ENCODE assay signal across 25 cellular contexts in genomic region chr2:219078126-219078525, GRCh38. TPM values are rescaled to one million over a fixed set of nuclear protein-coding genes. Genes with fewer than 3 reads are reported as not detected.
DNase-seq lines count a peak whose midpoint lies in the region; ATAC-seq, FAIRE-seq and TF ChIP-seq lines count a peak whose summit lies in the region.
"Had no signal": no experiment of that assay in that cellular context is flagged by ENCODE, and none has a peak within 500 bp of the region (broad histone marks: within the 10 kb centered on the region; RNA-seq: fewer than 3 reads in every experiment).

No MANE protein-coding gene starts in this region.

- no peak overlapping the region for H3K4ac ChIP-seq in H1 (replicated peaks; ENCODE audit: insufficient read length, low read depth, low read length)

- TF ChIP-seq EP300 in H1 (IDR thresholded peaks at IDR 0.05; ENCODE audit: borderline replicate concordance in 1 of 2, low read depth in 2 of 2, low read length in 2 of 2) = no peak
- no peak for TF ChIP-seq EP300 in stomach (IDR thresholded peaks at IDR 0.05)

- peak; percentile 10 for TF ChIP-seq CTCF in GM12873 (IDR thresholded peaks at IDR 0.05; ENCODE audit: insufficient read depth, low read depth, low read length, missing control alignments)
- TF ChIP-seq CTCF in OCI-LY7 (conservative IDR thresholded peaks at IDR 0.05; ENCODE audit: low read length) = peak; percentile 47
- TF ChIP-seq CTCF in H1 (IDR thresholded peaks at IDR 0.05; ENCODE audit: control extremely low read depth in 1 of 3, insufficient read depth in 1 of 3, low read depth in 1 of 3, low read length in 3 of 3) = peak in 1 of 3 experiments; percentile 26; a peak in 1 of 4 replicates
- TF ChIP-seq CTCF in stomach (IDR thresholded peaks at IDR 0.05) = no peak
- TF ChIP-seq CTCF in lower lobe of right lung (IDR thresholded peaks at IDR 0.05) = no peak

- no peak overlapping the region for H3K18ac ChIP-seq in H1 (ENCODE audit: extremely low read depth, low read length)

- 63% methylated on average over 3 of the region's 3 CpGs; no CpG with 5 or more reads in 1 of the 2 experiments for WGBS in H1 (ENCODE audit: extremely low coverage in 1 of 2, insufficient coverage in 1 of 2, insufficient read length in 1 of 2, insufficient replicate concordance in 2 of 2, low coverage in 1 of 2, low lambda C conversion rate in 2 of 2, missing lambda C conversion rate in 1 of 2), 2 experiments
- WGBS in stomach, 5 donors = 79 to 90% (median 87%) methylated on average over 3 of the region's 3 CpGs

- no peak overlapping the region for H2BK15ac ChIP-seq in H1 (ENCODE audit: low read length)

- H3K9ac ChIP-seq in H1 (replicated peaks in 1 of 4; ENCODE audit: extremely low read depth in 1 of 4, low read depth in 3 of 4, low read length in 3 of 4) = no peak overlapping the region

- H3K27me3 ChIP-seq in H1 (replicated peaks in 1 of 4; ENCODE audit: control insufficient read depth in 3 of 4, extremely low read depth in 1 of 4, insufficient read depth in 3 of 4, low read length in 3 of 4) = no peaks in the 10 kb centered on the region
- no peaks in the 10 kb centered on the region for H3K27me3 ChIP-seq in stomach
- H3K27me3 ChIP-seq in lower lobe of right lung (ENCODE audit: low read depth) = no peaks in the 10 kb centered on the region
- H3K27me3 ChIP-seq: tibial nerve had no signal

- CTCF ChIA-PET in OCI-LY7 (lab: Charles Lee; ENCODE audit: unreplicated experiment) (no interaction called here), H1 (lab: Charles Lee; ENCODE audit: partially characterized antibody) (interaction anchor here (1.0 to 62.8 kb wide), 9 partner anchors 8 to 76 kb away, joined by 3 to 1777 read pairs (median 6); partner anchors contain the start of gene IHH)

- H3K36me3 ChIP-seq in OCI-LY7 (ENCODE audit: insufficient read depth, low read length) (peaks cover 7% of the 10 kb centered on the region; the same call in 1 of the 2 replicates), H1 (ENCODE audit: control insufficient read depth in 2 of 4, insufficient read depth in 4 of 4, low read length in 3 of 4) (peaks cover 0 to 5% (median under 1%) of the 10 kb centered on the region in 4 experiments; a peak in 3 of 8 replicates), stomach (peaks cover 11 to 48% (median 46%) of the 10 kb centered on the region in 4 donors), lower lobe of right lung (peaks cover 28% of the 10 kb centered on the region)

- H2BK12ac ChIP-seq in H1 (ENCODE audit: low read depth, low read length) = no peak overlapping the region

- intact Hi-C loops in OCI-LY7 (cut with micrococcal nuclease; ENCODE audit: unreplicated experiment) (no loop called here), stomach (cut with DNase I; ENCODE audit: low total_unique reads) (no loop called here), lower lobe of right lung (cut with DNase I) (no loop called here)

- H2BK5ac ChIP-seq in H1 (ENCODE audit: low read depth, low read length) = no peak overlapping the region

- H3K9me3 ChIP-seq in OCI-LY7 (ENCODE audit: low read length) (no peaks in the 10 kb centered on the region), H1 (ENCODE audit: insufficient read depth in 2 of 2, low read depth in 1 of 2, low read length in 1 of 2) (no peaks in the 10 kb centered on the region), stomach (no peaks in the 10 kb centered on the region), lower lobe of right lung (no peaks in the 10 kb centered on the region)
- H3K9me3 ChIP-seq: left ventricle myocardium inferior, mucosa of descending colon, tibial nerve had no signal

- H4K91ac ChIP-seq in H1 (replicated peaks; ENCODE audit: insufficient read length, low read length) = no peak overlapping the region

- H3K27ac ChIP-seq in OCI-LY7 (ENCODE audit: low read depth, low read length, poor library complexity, severe bottlenecking) (no peak overlapping the region), H1 (ENCODE audit: low read depth, low read length) (no peak overlapping the region), stomach (peak overlapping the region in 3 of 5 donors; percentile 68 to 85 (median 79)), lower lobe of right lung (no peak overlapping the region)
- H3K27ac ChIP-seq: left ventricle myocardium inferior, tibial nerve had no signal

- H2BK120ac ChIP-seq in H1 (replicated peaks; ENCODE audit: low read depth, low read length) = no peak overlapping the region

- no peak overlapping the region for H3K23ac ChIP-seq in H1 (ENCODE audit: insufficient read length)

- H3K79me2 ChIP-seq in OCI-LY7 (ENCODE audit: insufficient read depth, low read depth, low read length) (no peaks in the 10 kb centered on the region), H1 (ENCODE audit: control insufficient read depth in 1 of 2, insufficient read depth in 2 of 2, low read length in 2 of 2) (no peaks in the 10 kb centered on the region)

- no peaks in the 10 kb centered on the region for H4K20me1 ChIP-seq in OCI-LY7 (ENCODE audit: insufficient read depth, low read length)
- peaks cover 0 to 4% of the 10 kb centered on the region in 2 experiments for H4K20me1 ChIP-seq in H1 (replicated peaks in 1 of 2; ENCODE audit: control insufficient read depth in 1 of 2, insufficient read depth in 2 of 2, low read length in 2 of 2)

- H3K79me1 ChIP-seq in H1 (ENCODE audit: low read depth, low read length) = no peaks in the 10 kb centered on the region

- H2BK20ac ChIP-seq in H1 (ENCODE audit: low read length) = no peak overlapping the region

- H2AK5ac ChIP-seq in H1 (ENCODE audit: low read depth, low read length) = no peak overlapping the region

- H2AFZ ChIP-seq in OCI-LY7 (ENCODE audit: low read length) (no peak overlapping the region), H1 (ENCODE audit: low read length) (no peak overlapping the region)

- POLR2A ChIA-PET in OCI-LY7 (lab: Charles Lee) = no interaction called here
- POLR2A ChIA-PET in H1 (lab: Charles Lee; ENCODE audit: partially characterized antibody) = no interaction called here

- no peak overlapping the region for H4K5ac ChIP-seq in H1 (ENCODE audit: insufficient read length, low read depth, low read length)

- H3K14ac ChIP-seq in H1 (ENCODE audit: insufficient read length) = no peak overlapping the region

- no peak for FAIRE-seq in H1 (lab: Jason Lieb, UNC)
- FAIRE-seq: astrocyte, colon, G401.6, GM12878 had no signal

- no peak overlapping the region for H3K4me3 ChIP-seq in OCI-LY7 (ENCODE audit: low read depth, low read length, poor library complexity, severe bottlenecking)
- no peak overlapping the region for H3K4me3 ChIP-seq in H1 (ENCODE audit: extremely low read depth in 1 of 4, insufficient read depth in 2 of 4, low read depth in 3 of 4, low read length in 4 of 4)
- H3K4me3 ChIP-seq in stomach = no peak overlapping the region
- no peak overlapping the region for H3K4me3 ChIP-seq in lower lobe of right lung
- H3K4me3 ChIP-seq: GM12878, left ventricle myocardium inferior, mucosa of descending colon, tibial nerve had no signal

- DNase-seq in OCI-LY7 (ENCODE audit: low spot score) (no peak), H1 (ENCODE audit: low read depth in 1 of 2, low spot score in 2 of 2) (no peak), stomach (no peak), mucosa of gallbladder (ENCODE audit: low spot score) (no peak), lower lobe of right lung (no peak)
- no peak for DNase-seq in stimulated activated CD4-positive, alpha-beta T cell treated with anti-CD3 and anti-CD28 coated beads, Interleukin-4, amount 100 ng/mL, for 4 hours
- DNase-seq: activated B cell treated with CpG ODN at 0.5 μM for 24 hours; activated CD4-positive, alpha-beta memory T cell treated with anti-CD3 and anti-CD28 coated beads for 36 hours; activated naive CD4-positive, alpha-beta T cell treated with anti-CD3 and anti-CD28 coated beads, Interleukin-2, amount 10 ng/mL, durations not matched to agents 7 days and 5 days; Calu3; H7; Karpas-422; left ventricle myocardium inferior; mucosa of descending colon; NCI-H1105 treated with DMSO at 0.1 percent for 48 hours; RPMI8226; stimulated activated CD4-positive, alpha-beta T cell treated with anti-CD3 and anti-CD28 coated beads, Interleukin-4, amount 100 ng/mL, for 1 hour had no signal

- no peak overlapping the region for H3K56ac ChIP-seq in H1 (replicated peaks; ENCODE audit: insufficient read length, low read depth, low read length)

- peaks cover 7% of the 10 kb centered on the region for H3K4me1 ChIP-seq in OCI-LY7 (ENCODE audit: insufficient read depth, low read length, poor library complexity, severe bottlenecking)
- 0 out of 7 replicates have a peak, but pooled peaks cover 0 to 3% (median under 1%) of the 10 kb centered on the region in 4 experiments for H3K4me1 ChIP-seq in H1 (replicated peaks in 1 of 4; ENCODE audit: control insufficient read depth in 3 of 4, insufficient read depth in 4 of 4, low read length in 3 of 4)
- peaks cover 30 to 50% (median 37%) of the 10 kb centered on the region in 4 donors for H3K4me1 ChIP-seq in stomach
- peaks cover 9% of the 10 kb centered on the region for H3K4me1 ChIP-seq in lower lobe of right lung

- BruUV-seq in OCI-LY7 (replicated peaks; lab: Mats Ljungman, UMichigan) = no TSS peak

- no peaks in the 10 kb centered on the region for H3K23me2 ChIP-seq in H1 (ENCODE audit: low read depth, low read length)

- H3K4me2 ChIP-seq in OCI-LY7 (ENCODE audit: low read length) (no peak overlapping the region), H1 (ENCODE audit: insufficient read depth in 1 of 2, low read depth in 2 of 2, low read length in 2 of 2) (no peak overlapping the region)

- no peak for TF ChIP-seq POLR2A in H1 (IDR thresholded peaks at IDR 0.05; ENCODE audit: control extremely low read depth in 1 of 2, low read depth in 2 of 2, low read length in 2 of 2)
- no peak for TF ChIP-seq POLR2A in stomach (IDR thresholded peaks at IDR 0.05)

- H4K8ac ChIP-seq in H1 (ENCODE audit: extremely low read depth, insufficient read depth, low read length) = no peak overlapping the region

- no peaks in the 10 kb centered on the region for H3K9me2 ChIP-seq in OCI-LY7 (ENCODE audit: insufficient read depth, low read length)

- ATAC-seq in lower lobe of right lung = no peak
- ATAC-seq: GM12878 had no signal

- peak; percentile 5 to 25; a peak in 3 of 4 replicates for TF ChIP-seq RAD21 in H1 (IDR thresholded peaks at IDR 0.05 in 1 of 2, conservative IDR thresholded peaks at IDR 0.05 in 1 of 2; ENCODE audit: low read depth in 2 of 2, low read length in 2 of 2)

RNA-seq across cellular contexts. Expression of gene IHH, which starts 17.4 kb away (rescaled TPM):
- not detected in 2 replicates for total RNA-seq in OCI-LY7 (2014; rRNA removed; shearing (Covaris generic))
- not detected in 2 replicates for total RNA-seq in OCI-LY7 (2022)
- total RNA-seq in H1 (2021; fragmentation: NEBNext Ultra II Directional; extraction: Animal tissue kit (Norgen Biotek cat#: 25700)) = not detected in 2 replicates
- 0.03 and 0.13 TPM in 2 replicates for polyA plus RNA-seq in H1 (2011; rRNA removed)
- polyA plus RNA-seq in H1 (2011; cell fraction: cytosol; rRNA removed) = not detected
- polyA plus RNA-seq in H1 (2011; cell fraction: nucleus; rRNA removed) = not detected
- polyA plus RNA-seq in H1 (2012, experiment 1 of 2) = 0.08 to 0.17 TPM (median 0.14 TPM) in 4 replicates
- polyA plus RNA-seq in H1 (2012, experiment 2 of 2) = 0.10 TPM
- polyA plus RNA-seq in H1 (2013, experiment 1 of 2) = 0.02 TPM
- 0.02 TPM for polyA plus RNA-seq in H1 (2013, experiment 2 of 2)
- not detected in 2 replicates for polyA minus RNA-seq in H1 (2011; rRNA and poly(A)+ RNA removed)
- not detected for polyA minus RNA-seq in H1 (2011; cell fraction: cytosol; rRNA and poly(A)+ RNA removed)
- polyA minus RNA-seq in H1 (2011; cell fraction: nucleus; rRNA and poly(A)+ RNA removed) = not detected
- 10 to 100 TPM in 4 of 5 donors, under 1 TPM in 1; 0.58 to 59.1 (median 16.5) TPM for total RNA-seq in stomach
- polyA plus RNA-seq in stomach = 1 to 10 TPM; 6.4 to 9.0 (median 7.8) TPM
- 12.8 TPM for total RNA-seq in mucosa of gallbladder
- total RNA-seq in lower lobe of right lung = 0.71 TPM
- total RNA-seq: activated B cell treated with CpG ODN at 0.5 μM for 24 hours, astrocyte, fibroblast of villous mesenchyme, GM12878, left ventricle myocardium inferior, NCI-H460 had no signal

RNA-seq across cellular contexts. Expression of gene CFAP65, which starts 36.8 kb away (rescaled TPM):
- not detected in 2 replicates for total RNA-seq in OCI-LY7 (2014; rRNA removed; shearing (Covaris generic))
- total RNA-seq in OCI-LY7 (2022) = not detected in 2 replicates
- total RNA-seq in H1 (2021; fragmentation: NEBNext Ultra II Directional; extraction: Animal tissue kit (Norgen Biotek cat#: 25700)) = 0.13 and 0.19 TPM in 2 replicates
- 0.38 and 0.45 TPM in 2 replicates for polyA plus RNA-seq in H1 (2011; rRNA removed)
- 1.0 TPM for polyA plus RNA-seq in H1 (2011; cell fraction: cytosol; rRNA removed)
- 0.88 TPM for polyA plus RNA-seq in H1 (2011; cell fraction: nucleus; rRNA removed)
- polyA plus RNA-seq in H1 (2012, experiment 1 of 2) = 0.32 to 0.68 TPM (median 0.52 TPM) in 4 replicates
- 0.33 TPM for polyA plus RNA-seq in H1 (2012, experiment 2 of 2)
- polyA plus RNA-seq in H1 (2013, experiment 1 of 2) = 0.18 TPM
- 0.18 TPM for polyA plus RNA-seq in H1 (2013, experiment 2 of 2)
- polyA minus RNA-seq in H1 (2011; rRNA and poly(A)+ RNA removed) = 0.35 and 0.76 TPM in 2 replicates
- polyA minus RNA-seq in H1 (2011; cell fraction: cytosol; rRNA and poly(A)+ RNA removed) = not detected
- 0.20 TPM for polyA minus RNA-seq in H1 (2011; cell fraction: nucleus; rRNA and poly(A)+ RNA removed)
- 1 to 10 TPM in 1 of 5 donors, not detected in 4; 2.6 TPM for total RNA-seq in stomach
- under 1 TPM in 1 of 3 donors, not detected in 2; 0.10 TPM for polyA plus RNA-seq in stomach
- 0.29 TPM for total RNA-seq in mucosa of gallbladder
- total RNA-seq in lower lobe of right lung = 7.6 TPM
- total RNA-seq: activated B cell treated with CpG ODN at 0.5 μM for 24 hours; activated CD4-positive, alpha-beta memory T cell treated with anti-CD3 and anti-CD28 coated beads for 36 hours; fibroblast of villous mesenchyme; GM12878; H7; left ventricle myocardium inferior; NCI-H460; tibial nerve had no signal
- polyA plus RNA-seq: GM12878 had no signal

Comparison
In these comparisons a context has a peak if more than half of its experiments do, and no peak if none do; other contexts are left out.
1. CTCF ChIP-seq: peak in GM12873 (single experiment) and OCI-LY7 (single experiment); none in stomach (0 of 7) and lower lobe of right lung (single experiment).
2. H3K27ac ChIP-seq: peak in stomach (3 of 5); none in OCI-LY7 (single experiment), H1 (single experiment) and lower lobe of right lung (single experiment).